Comparison of ENCODE assay signal across 1 cellular context in the genomic region with DNA sequence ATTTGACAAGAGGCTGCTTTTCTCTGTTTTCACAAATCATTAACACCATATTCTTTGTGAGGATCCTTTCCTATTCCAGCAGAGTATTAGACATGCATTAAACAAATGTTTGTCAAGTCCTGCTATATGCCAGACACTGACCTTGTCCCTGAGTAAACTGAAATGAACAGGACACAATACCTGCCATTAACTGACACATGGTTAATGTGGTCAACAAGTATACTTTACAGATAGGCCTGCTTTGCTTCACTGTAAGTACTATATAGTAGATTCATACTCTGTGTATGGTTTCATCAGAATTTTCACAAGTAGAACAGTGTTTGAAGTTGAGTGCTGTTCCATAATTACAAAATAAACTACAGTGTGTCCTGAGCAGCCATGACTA.
TF ChIP-seq lines count a peak whose summit lies in the region.

No MANE protein-coding gene starts in this region.

TF ChIP-seq in HepG2, 621 proteins besides CTCF, POLR2A, EP300 and RAD21 (continued from another document and continues in another):
- no peak for TF ChIP-seq ZBTB7A (CRISPR knock-in tag; IDR thresholded peaks at IDR 0.05)
- TF ChIP-seq ZSCAN20 (CRISPR knock-in tag; IDR thresholded peaks at IDR 0.05; ENCODE audit: borderline replicate concordance), result no peak
- no peak for TF ChIP-seq HMGA1 (CRISPR knock-in tag; conservative IDR thresholded peaks at IDR 0.05)
- TF ChIP-seq ZNF343 (CRISPR knock-in tag; IDR thresholded peaks at IDR 0.05), result no peak
- TF ChIP-seq ZNF670 (CRISPR knock-in tag; IDR thresholded peaks at IDR 0.05; ENCODE audit: borderline replicate concordance), result no peak
- TF ChIP-seq EZH2 (conservative IDR thresholded peaks at IDR 0.05; ENCODE audit: low read depth, low read length), result no peak
- no peak for TF ChIP-seq ZNF570 (CRISPR knock-in tag; IDR thresholded peaks at IDR 0.05; ENCODE audit: borderline replicate concordance)
- no peak for TF ChIP-seq ZSCAN25 (CRISPR knock-in tag; IDR thresholded peaks at IDR 0.05)
- no peak for TF ChIP-seq SRSF9 (IDR thresholded peaks at IDR 0.05; ENCODE audit: borderline replicate concordance, insufficient read depth, low read depth, low read length, poor library complexity, severe bottlenecking)
- TF ChIP-seq ATAD3A (CRISPR knock-in tag; IDR thresholded peaks at IDR 0.05), result no peak
- TF ChIP-seq ATF1 (CRISPR knock-in tag; IDR thresholded peaks at IDR 0.05), result no peak
- TF ChIP-seq PITX1 (CRISPR knock-in tag; IDR thresholded peaks at IDR 0.05), result no peak
- no peak for TF ChIP-seq NR2F2 (IDR thresholded peaks at IDR 0.05; ENCODE audit: borderline replicate concordance, low read depth)
- TF ChIP-seq FOXK1 (CRISPR knock-in tag; IDR thresholded peaks at IDR 0.05; ENCODE audit: borderline replicate concordance, low read depth), result peak; percentile 35; the same call in 1 of the 2 replicates
- TF ChIP-seq TSC22D2 (CRISPR knock-in tag; IDR thresholded peaks at IDR 0.05; ENCODE audit: borderline replicate concordance), result no peak
- no peak for TF ChIP-seq SNRNP70 (IDR thresholded peaks at IDR 0.05; ENCODE audit: low read depth, low read length)
- TF ChIP-seq ZNF143 (CRISPR knock-in tag; IDR thresholded peaks at IDR 0.05), result no peak
- no peak for TF ChIP-seq HDAC1 (CRISPR knock-in tag; IDR thresholded peaks at IDR 0.05)
- TF ChIP-seq ZNF629 (CRISPR knock-in tag; conservative IDR thresholded peaks at IDR 0.05), result no peak
- no peak for TF ChIP-seq RFXAP (CRISPR knock-in tag; IDR thresholded peaks at IDR 0.05; ENCODE audit: borderline replicate concordance)
- TF ChIP-seq MXD3 (CRISPR knock-in tag; IDR thresholded peaks at IDR 0.05), result no peak
- TF ChIP-seq ZNF501 (CRISPR knock-in tag; IDR thresholded peaks at IDR 0.05), result no peak
- TF ChIP-seq, protein P1, sequence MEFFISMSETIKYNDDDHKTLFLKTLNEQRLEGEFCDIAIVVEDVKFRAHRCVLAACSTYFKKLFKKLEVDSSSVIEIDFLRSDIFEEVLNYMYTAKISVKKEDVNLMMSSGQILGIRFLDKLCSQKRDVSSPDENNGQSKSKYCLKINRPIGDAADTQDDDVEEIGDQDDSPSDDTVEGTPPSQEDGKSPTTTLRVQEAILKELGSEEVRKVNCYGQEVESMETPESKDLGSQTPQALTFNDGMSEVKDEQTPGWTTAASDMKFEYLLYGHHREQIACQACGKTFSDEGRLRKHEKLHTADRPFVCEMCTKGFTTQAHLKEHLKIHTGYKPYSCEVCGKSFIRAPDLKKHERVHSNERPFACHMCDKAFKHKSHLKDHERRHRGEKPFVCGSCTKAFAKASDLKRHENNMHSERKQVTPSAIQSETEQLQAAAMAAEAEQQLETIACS (CRISPR knock-in tag; IDR thresholded peaks at IDR 0.05), result no peak
- TF ChIP-seq ZFP82 (CRISPR knock-in tag; IDR thresholded peaks at IDR 0.05; ENCODE audit: borderline replicate concordance), result no peak
- peak; percentile 68; the same call in 1 of the 2 replicates for TF ChIP-seq NCOA2 (CRISPR knock-in tag; IDR thresholded peaks at IDR 0.05)
- no peak for TF ChIP-seq MAF1 (CRISPR knock-in tag; IDR thresholded peaks at IDR 0.05; ENCODE audit: borderline replicate concordance)
- TF ChIP-seq MXI1 (IDR thresholded peaks at IDR 0.05; ENCODE audit: borderline replicate concordance, low read depth, low read length), result peak; percentile 44; the same call in 1 of the 3 replicates
- no peak for TF ChIP-seq ZFP36L1 (CRISPR knock-in tag; IDR thresholded peaks at IDR 0.05)
- no peak for TF ChIP-seq TAF1 (CRISPR knock-in tag; IDR thresholded peaks at IDR 0.05)
- 0 out of 2 replicates have a peak, but pooled peaks have one; percentile 41 for TF ChIP-seq MEIS1 (CRISPR knock-in tag; IDR thresholded peaks at IDR 0.05; ENCODE audit: borderline replicate concordance)
- no peak; the same call in 1 of the 2 replicates for TF ChIP-seq ZNF124 (CRISPR knock-in tag; IDR thresholded peaks at IDR 0.05)
- TF ChIP-seq ZMYM4 (CRISPR knock-in tag; IDR thresholded peaks at IDR 0.05), result no peak
- TF ChIP-seq KDM5B (CRISPR knock-in tag; IDR thresholded peaks at IDR 0.05; ENCODE audit: borderline replicate concordance), result no peak
- no peak for TF ChIP-seq ZNF773 (CRISPR knock-in tag; IDR thresholded peaks at IDR 0.05; ENCODE audit: borderline replicate concordance)
- TF ChIP-seq ZBTB46 (CRISPR knock-in tag; IDR thresholded peaks at IDR 0.05; ENCODE audit: borderline replicate concordance), result no peak
- no peak for TF ChIP-seq ZNF619 (CRISPR knock-in tag; IDR thresholded peaks at IDR 0.05)
- TF ChIP-seq, protein P2, sequence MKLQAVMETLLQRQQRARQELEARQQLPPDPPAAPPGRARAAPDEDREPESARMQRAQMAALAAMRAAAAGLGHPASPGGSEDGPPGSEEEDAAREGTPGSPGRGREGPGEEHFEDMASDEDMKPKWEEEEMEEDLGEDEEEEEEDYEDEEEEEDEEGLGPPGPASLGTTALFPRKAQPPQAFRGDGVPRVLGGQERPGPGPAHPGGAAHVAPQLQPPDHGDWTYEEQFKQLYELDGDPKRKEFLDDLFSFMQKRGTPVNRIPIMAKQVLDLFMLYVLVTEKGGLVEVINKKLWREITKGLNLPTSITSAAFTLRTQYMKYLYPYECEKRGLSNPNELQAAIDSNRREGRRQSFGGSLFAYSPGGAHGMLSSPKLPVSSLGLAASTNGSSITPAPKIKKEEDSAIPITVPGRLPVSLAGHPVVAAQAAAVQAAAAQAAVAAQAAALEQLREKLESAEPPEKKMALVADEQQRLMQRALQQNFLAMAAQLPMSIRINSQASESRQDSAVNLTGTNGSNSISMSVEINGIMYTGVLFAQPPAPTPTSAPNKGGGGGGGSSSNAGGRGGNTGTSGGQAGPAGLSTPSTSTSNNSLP (IDR thresholded peaks at IDR 0.05; ENCODE audit: low read depth, low read length), result peak; percentile 72; the same call in 1 of the 2 replicates
- TF ChIP-seq ZNF18 (CRISPR knock-in tag; IDR thresholded peaks at IDR 0.05; ENCODE audit: insufficient replicate concordance), result no peak
- TF ChIP-seq, protein P3, sequence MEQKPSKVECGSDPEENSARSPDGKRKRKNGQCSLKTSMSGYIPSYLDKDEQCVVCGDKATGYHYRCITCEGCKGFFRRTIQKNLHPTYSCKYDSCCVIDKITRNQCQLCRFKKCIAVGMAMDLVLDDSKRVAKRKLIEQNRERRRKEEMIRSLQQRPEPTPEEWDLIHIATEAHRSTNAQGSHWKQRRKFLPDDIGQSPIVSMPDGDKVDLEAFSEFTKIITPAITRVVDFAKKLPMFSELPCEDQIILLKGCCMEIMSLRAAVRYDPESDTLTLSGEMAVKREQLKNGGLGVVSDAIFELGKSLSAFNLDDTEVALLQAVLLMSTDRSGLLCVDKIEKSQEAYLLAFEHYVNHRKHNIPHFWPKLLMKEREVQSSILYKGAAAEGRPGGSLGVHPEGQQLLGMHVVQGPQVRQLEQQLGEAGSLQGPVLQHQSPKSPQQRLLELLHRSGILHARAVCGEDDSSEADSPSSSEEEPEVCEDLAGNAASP (CRISPR knock-in tag; IDR thresholded peaks at IDR 0.05; ENCODE audit: borderline replicate concordance), result peak; percentile 91; the same call in 1 of the 2 replicates
- TF ChIP-seq E2F2 (CRISPR knock-in tag; IDR thresholded peaks at IDR 0.05; ENCODE audit: borderline replicate concordance), result no peak
- no peak for TF ChIP-seq ZC3H4 (CRISPR knock-in tag; IDR thresholded peaks at IDR 0.05; ENCODE audit: borderline replicate concordance)
- no peak for TF ChIP-seq SRF (IDR thresholded peaks at IDR 0.05; ENCODE audit: low read depth, low read length)
- TF ChIP-seq NCOA5 (CRISPR knock-in tag; IDR thresholded peaks at IDR 0.05), result no peak
- no peak for TF ChIP-seq ZNF292 (CRISPR knock-in tag; IDR thresholded peaks at IDR 0.05; ENCODE audit: borderline replicate concordance, low read depth)
- TF ChIP-seq, protein P4, sequence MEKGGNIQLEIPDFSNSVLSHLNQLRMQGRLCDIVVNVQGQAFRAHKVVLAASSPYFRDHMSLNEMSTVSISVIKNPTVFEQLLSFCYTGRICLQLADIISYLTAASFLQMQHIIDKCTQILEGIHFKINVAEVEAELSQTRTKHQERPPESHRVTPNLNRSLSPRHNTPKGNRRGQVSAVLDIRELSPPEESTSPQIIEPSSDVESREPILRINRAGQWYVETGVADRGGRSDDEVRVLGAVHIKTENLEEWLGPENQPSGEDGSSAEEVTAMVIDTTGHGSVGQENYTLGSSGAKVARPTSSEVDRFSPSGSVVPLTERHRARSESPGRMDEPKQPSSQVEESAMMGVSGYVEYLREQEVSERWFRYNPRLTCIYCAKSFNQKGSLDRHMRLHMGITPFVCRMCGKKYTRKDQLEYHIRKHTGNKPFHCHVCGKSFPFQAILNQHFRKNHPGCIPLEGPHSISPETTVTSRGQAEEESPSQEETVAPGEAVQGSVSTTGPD (CRISPR knock-in tag; IDR thresholded peaks at IDR 0.05), result no peak
- TF ChIP-seq U2AF2 (IDR thresholded peaks at IDR 0.05; ENCODE audit: low read depth, low read length), result no peak
- TF ChIP-seq, protein P5, sequence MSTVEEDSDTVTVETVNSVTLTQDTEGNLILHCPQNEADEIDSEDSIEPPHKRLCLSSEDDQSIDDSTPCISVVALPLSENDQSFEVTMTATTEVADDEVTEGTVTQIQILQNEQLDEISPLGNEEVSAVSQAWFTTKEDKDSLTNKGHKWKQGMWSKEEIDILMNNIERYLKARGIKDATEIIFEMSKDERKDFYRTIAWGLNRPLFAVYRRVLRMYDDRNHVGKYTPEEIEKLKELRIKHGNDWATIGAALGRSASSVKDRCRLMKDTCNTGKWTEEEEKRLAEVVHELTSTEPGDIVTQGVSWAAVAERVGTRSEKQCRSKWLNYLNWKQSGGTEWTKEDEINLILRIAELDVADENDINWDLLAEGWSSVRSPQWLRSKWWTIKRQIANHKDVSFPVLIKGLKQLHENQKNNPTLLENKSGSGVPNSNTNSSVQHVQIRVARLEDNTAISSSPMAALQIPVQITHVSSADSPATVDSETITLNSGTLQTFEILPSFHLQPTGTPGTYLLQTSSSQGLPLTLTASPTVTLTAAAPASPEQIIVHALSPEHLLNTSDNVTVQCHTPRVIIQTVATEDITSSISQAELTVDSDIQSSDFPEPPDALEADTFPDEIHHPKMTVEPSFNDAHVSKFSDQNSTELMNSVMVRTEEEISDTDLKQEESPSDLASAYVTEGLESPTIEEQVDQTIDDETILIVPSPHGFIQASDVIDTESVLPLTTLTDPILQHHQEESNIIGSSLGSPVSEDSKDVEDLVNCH (CRISPR knock-in tag; IDR thresholded peaks at IDR 0.05), result no peak
- TF ChIP-seq GABPB1 (CRISPR knock-in tag; IDR thresholded peaks at IDR 0.05), result no peak
- TF ChIP-seq FOSL1 (CRISPR knock-in tag; IDR thresholded peaks at IDR 0.05; ENCODE audit: borderline replicate concordance), result no peak
- TF ChIP-seq, protein P6, sequence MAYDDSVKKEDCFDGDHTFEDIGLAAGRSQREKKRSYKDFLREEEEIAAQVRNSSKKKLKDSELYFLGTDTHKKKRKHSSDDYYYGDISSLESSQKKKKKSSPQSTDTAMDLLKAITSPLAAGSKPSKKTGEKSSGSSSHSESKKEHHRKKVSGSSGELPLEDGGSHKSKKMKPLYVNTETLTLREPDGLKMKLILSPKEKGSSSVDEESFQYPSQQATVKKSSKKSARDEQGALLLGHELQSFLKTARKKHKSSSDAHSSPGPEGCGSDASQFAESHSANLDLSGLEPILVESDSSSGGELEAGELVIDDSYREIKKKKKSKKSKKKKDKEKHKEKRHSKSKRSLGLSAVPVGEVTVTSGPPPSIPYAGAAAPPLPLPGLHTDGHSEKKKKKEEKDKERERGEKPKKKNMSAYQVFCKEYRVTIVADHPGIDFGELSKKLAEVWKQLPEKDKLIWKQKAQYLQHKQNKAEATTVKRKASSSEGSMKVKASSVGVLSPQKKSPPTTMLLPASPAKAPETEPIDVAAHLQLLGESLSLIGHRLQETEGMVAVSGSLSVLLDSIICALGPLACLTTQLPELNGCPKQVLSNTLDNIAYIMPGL (CRISPR knock-in tag; IDR thresholded peaks at IDR 0.05; ENCODE audit: borderline replicate concordance in 1 of 2, low read depth in 1 of 2), result 0 out of 4 replicates have a peak, but pooled peaks of 1 of the 2 experiments have one; percentile 26
- TF ChIP-seq ZNF33B (CRISPR knock-in tag; IDR thresholded peaks at IDR 0.05), result no peak
- no peak for TF ChIP-seq ZNF460 (CRISPR knock-in tag; IDR thresholded peaks at IDR 0.05; ENCODE audit: borderline replicate concordance)
- TF ChIP-seq YEATS2 (CRISPR knock-in tag; IDR thresholded peaks at IDR 0.05; ENCODE audit: borderline replicate concordance), result peak; percentile 33; the same call in 1 of the 2 replicates
- TF ChIP-seq SRSF4 (IDR thresholded peaks at IDR 0.05; ENCODE audit: low read depth, low read length, poor library complexity, severe bottlenecking), result no peak
- TF ChIP-seq HMG20B (CRISPR knock-in tag; conservative IDR thresholded peaks at IDR 0.05), result no peak
- TF ChIP-seq ZNF354B (CRISPR knock-in tag; IDR thresholded peaks at IDR 0.05), result no peak
